ENCODE assay signal across 22 cellular contexts in the genomic region with DNA sequence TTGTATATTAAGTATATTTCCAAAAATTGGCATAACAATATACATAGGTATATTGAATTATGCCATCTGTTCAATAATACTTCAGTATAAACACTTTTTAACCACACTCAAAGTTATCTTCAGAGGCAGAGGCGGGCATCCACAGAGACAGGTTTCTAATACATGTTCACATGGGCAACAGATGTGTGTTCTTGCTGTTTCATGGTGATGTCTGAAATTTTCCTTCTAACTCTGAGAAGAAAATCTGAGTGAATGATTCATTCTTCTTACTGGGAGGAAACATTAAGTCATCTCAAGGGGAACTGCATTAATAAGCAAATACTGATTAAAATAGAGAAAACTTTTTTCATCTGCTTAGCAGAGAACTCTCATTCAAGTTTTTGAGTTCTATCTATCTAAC.
DNase-seq lines count a peak whose midpoint lies in the region; TF ChIP-seq lines count a peak whose summit lies in the region.
"Had no signal": no experiment of that assay in that cellular context is flagged by ENCODE, and none has a peak within 500 bp of the region (broad histone marks: within the 10 kb centered on the region; RNA-seq: fewer than 3 reads in every experiment).

No MANE protein-coding gene starts in this region.

- H3K36me3 Mint-ChIP-seq in osteocyte (ENCODE audit: unreplicated experiment), result no peaks in the 10 kb centered on the region
- H3K36me3 Mint-ChIP-seq in activated CD4-positive, alpha-beta memory T cell treated with anti-CD3 and anti-CD28 coated beads for 36 hours, result no peaks in the 10 kb centered on the region
- H3K36me3 Mint-ChIP-seq: stimulated activated naive B cell treated with anti-CD40 and anti-IgM and Interleukin-4, amounts not matched to agents 10 μg/mL and 1 μg/mL and 100 μg/mL, for 72 hours; WTC11 had no signal

- no peak overlapping the region for H3K27ac Mint-ChIP-seq in osteocyte (ENCODE audit: unreplicated experiment)
- H3K27ac Mint-ChIP-seq in activated CD4-positive, alpha-beta memory T cell treated with anti-CD3 and anti-CD28 coated beads for 36 hours, result no peak overlapping the region
- H3K27ac Mint-ChIP-seq: activated naive CD8-positive, alpha-beta T cell treated with anti-CD3 and anti-CD28 coated beads, Interleukin-2, amount 50 U/mL, for 24 hours; dendritic cell treated with granulocyte-macrophage colony-stimulating factor and Interleukin-4, amounts not matched to agents 40 ng/mL and 50 ng/mL, for 4 days; stimulated activated naive B cell treated with anti-CD40 and anti-IgM and Interleukin-4, amounts not matched to agents 10 μg/mL and 1 μg/mL and 100 μg/mL, for 72 hours; WTC11 had no signal

- H3K9me3 Mint-ChIP-seq in osteocyte (ENCODE audit: unreplicated experiment), result no peaks in the 10 kb centered on the region
- H3K9me3 Mint-ChIP-seq in activated CD4-positive, alpha-beta memory T cell treated with anti-CD3 and anti-CD28 coated beads for 36 hours, result peaks cover 15% of the 10 kb centered on the region
- H3K9me3 Mint-ChIP-seq: dendritic cell treated with granulocyte-macrophage colony-stimulating factor and Interleukin-4, amounts not matched to agents 40 ng/mL and 50 ng/mL, for 4 days had no signal

- TF ChIP-seq CTCF in osteocyte (IDR thresholded peaks at IDR 0.05), result no peak

- DNase-seq in GM04503 (ENCODE audit: low read depth), result peak; percentile 16
- DNase-seq in amniotic epithelial cell (ENCODE audit: low read depth), result peak; percentile 17
- peak; percentile 36 for DNase-seq in fibroblast of the conjunctiva (ENCODE audit: low read depth)
- no peak for DNase-seq in osteocyte (ENCODE audit: extremely low spot score, unreplicated experiment)
- DNase-seq in T-helper 2 cell, result no peak
- DNase-seq in activated CD4-positive, alpha-beta memory T cell treated with anti-CD3 and anti-CD28 coated beads for 36 hours, result no peak
- no peak for DNase-seq in activated CD4-positive, CD25-positive, alpha-beta regulatory T cell (lab: John Stamatoyannopoulos, UW)
- DNase-seq: activated CD4-positive, alpha-beta T cell treated with anti-CD3 and anti-CD28 coated beads, Interleukin-2, amount 50 U/mL, for 48 hours; activated effector memory CD4-positive, alpha-beta T cell treated with anti-CD3 and anti-CD28 coated beads, Interleukin-2, amount 50 U/mL, for 16 hours; activated naive CD8-positive, alpha-beta T cell treated with anti-CD3 and anti-CD28 coated beads, Interleukin-2, amount 50 U/mL, for 24 hours; COR-L47; DMS79 treated with DMSO at 0.1 percent for 48 hours; hypothalamus; KBM-7; kidney; NCI-H1436; NCI-H526 treated with DMSO at 0.1 percent for 48 hours; psoas muscle; small intestine; stimulated activated naive B cell treated with anti-CD40 and anti-IgM and Interleukin-4, amounts not matched to agents 10 μg/mL and 1 μg/mL and 100 μg/mL, for 72 hours had no signal

- intact Hi-C loops in activated CD4-positive, alpha-beta memory T cell treated with anti-CD3 and anti-CD28 coated beads for 36 hours (cut with micrococcal nuclease), result no loop called here

- POLR2A ChIA-PET in activated CD4-positive, alpha-beta memory T cell treated with anti-CD3 and anti-CD28 coated beads for 36 hours (lab: Charles Lee), result no interaction called here

- H3K27me3 Mint-ChIP-seq in osteocyte (ENCODE audit: unreplicated experiment), result no peaks in the 10 kb centered on the region
- H3K27me3 Mint-ChIP-seq in activated CD4-positive, alpha-beta memory T cell treated with anti-CD3 and anti-CD28 coated beads for 36 hours, result no peaks in the 10 kb centered on the region
- H3K27me3 Mint-ChIP-seq: activated naive CD8-positive, alpha-beta T cell treated with anti-CD3 and anti-CD28 coated beads, Interleukin-2, amount 50 U/mL, for 24 hours; dendritic cell treated with granulocyte-macrophage colony-stimulating factor and Interleukin-4, amounts not matched to agents 40 ng/mL and 50 ng/mL, for 4 days; stimulated activated naive B cell treated with anti-CD40 and anti-IgM and Interleukin-4, amounts not matched to agents 10 μg/mL and 1 μg/mL and 100 μg/mL, for 72 hours had no signal

- no peak overlapping the region for H3K4me3 Mint-ChIP-seq in osteocyte (ENCODE audit: unreplicated experiment)
- H3K4me3 Mint-ChIP-seq in activated CD4-positive, alpha-beta memory T cell treated with anti-CD3 and anti-CD28 coated beads for 36 hours, result no peak overlapping the region
- H3K4me3 Mint-ChIP-seq: activated naive CD8-positive, alpha-beta T cell treated with anti-CD3 and anti-CD28 coated beads, Interleukin-2, amount 50 U/mL, for 24 hours; dendritic cell treated with granulocyte-macrophage colony-stimulating factor and Interleukin-4, amounts not matched to agents 40 ng/mL and 50 ng/mL, for 4 days; stimulated activated naive B cell treated with anti-CD40 and anti-IgM and Interleukin-4, amounts not matched to agents 10 μg/mL and 1 μg/mL and 100 μg/mL, for 72 hours; WTC11 had no signal

- CTCF ChIA-PET in activated CD4-positive, alpha-beta memory T cell treated with anti-CD3 and anti-CD28 coated beads for 36 hours (lab: Charles Lee), result no interaction called here

- H3K4me1 Mint-ChIP-seq in osteocyte (ENCODE audit: unreplicated experiment), result no peaks in the 10 kb centered on the region
- H3K4me1 Mint-ChIP-seq in activated CD4-positive, alpha-beta memory T cell treated with anti-CD3 and anti-CD28 coated beads for 36 hours (ENCODE audit: low read depth), result no peaks in the 10 kb centered on the region
- H3K4me1 Mint-ChIP-seq: activated naive CD8-positive, alpha-beta T cell treated with anti-CD3 and anti-CD28 coated beads, Interleukin-2, amount 50 U/mL, for 24 hours; stimulated activated naive B cell treated with anti-CD40 and anti-IgM and Interleukin-4, amounts not matched to agents 10 μg/mL and 1 μg/mL and 100 μg/mL, for 72 hours; WTC11 had no signal

Comparison
In these comparisons a context has a peak if more than half of its experiments do, and no peak if none do; other contexts are left out.
1. DNase-seq: peak in GM04503 (single experiment), amniotic epithelial cell (single experiment) and fibroblast of the conjunctiva (single experiment); none in osteocyte (single experiment), T-helper 2 cell (0 of 5), activated CD4-positive, alpha-beta memory T cell treated with anti-CD3 and anti-CD28 coated beads for 36 hours (single experiment) and activated CD4-positive, CD25-positive, alpha-beta regulatory T cell (0 of 4).